In genomic region chr7:28840515-28841125, GRCh38 we compare ENCODE assay signal across 1 cellular context.
TF ChIP-seq lines count a peak whose summit lies in the region.

No MANE protein-coding gene starts in this region.

TF ChIP-seq in SK-N-SH treated with all-trans-retinoic acid at 6 μM for 48 hours, 23 proteins besides CTCF, POLR2A, EP300 and RAD21 (continued from another document):
- no peak for TF ChIP-seq CSRNP3 (CRISPR knock-in tag; IDR thresholded peaks at IDR 0.05)
- TF ChIP-seq SNAI2 (CRISPR knock-in tag; IDR thresholded peaks at IDR 0.05): no peak
- TF ChIP-seq RARB (CRISPR knock-in tag; IDR thresholded peaks at IDR 0.05): no peak
- no peak for TF ChIP-seq OSR1 (CRISPR knock-in tag; IDR thresholded peaks at IDR 0.05)
